7 cellular contexts compared by ENCODE assay signal in genomic region chr15:21705480-21705879, GRCh38.
A peak's percentile ranks its signal among the peaks of the same experiment; 100 is the strongest.
DNase-seq lines count a peak whose midpoint lies in the region; ATAC-seq and TF ChIP-seq lines count a peak whose summit lies in the region.
"Not testable (repeated sequence)": the region's sequence is repeated elsewhere in the genome, so short reads cannot be mapped to it uniquely, and the experiment has no call there.

No MANE protein-coding gene starts in this region.

- CTCF ChIA-PET in activated B cell treated with CpG ODN at 0.5 μM for 24 hours (lab: Charles Lee): not testable (repeated sequence)

- intact Hi-C loops in activated B cell treated with CpG ODN at 0.5 μM for 24 hours (cut with micrococcal nuclease); left lung (cut with DNase I): not testable (repeated sequence)

- not testable (repeated sequence) for H3K36me3 Mint-ChIP-seq in activated B cell treated with CpG ODN at 0.5 μM for 24 hours (ENCODE audit: low read depth)

- H3K9me3 ChIP-seq in left lung: not testable (repeated sequence)

- ATAC-seq in GM18858 (IDR thresholded peaks at IDR 0.05; ENCODE audit: unreplicated experiment) (peak; percentile 77), GM19452 (IDR thresholded peaks at IDR 0.05; ENCODE audit: unreplicated experiment) (peak; percentile 69), GM21786 (IDR thresholded peaks at IDR 0.05; ENCODE audit: unreplicated experiment) (peak; percentile 88), HG02943 (IDR thresholded peaks at IDR 0.05; ENCODE audit: low read depth, unreplicated experiment) (peak; percentile 97), HG03354 (IDR thresholded peaks at IDR 0.05; ENCODE audit: poor library complexity, severe bottlenecking, unreplicated experiment) (peak; percentile 96), activated B cell treated with CpG ODN at 0.5 μM for 24 hours (ENCODE audit: low read depth) (peak; percentile 97), left lung (peak; percentile 38)

- H3K4me3 Mint-ChIP-seq in activated B cell treated with CpG ODN at 0.5 μM for 24 hours: not testable (repeated sequence)

- not testable (repeated sequence) for H3K36me3 ChIP-seq in left lung

- H3K9me3 Mint-ChIP-seq in activated B cell treated with CpG ODN at 0.5 μM for 24 hours: not testable (repeated sequence)

- not testable (repeated sequence) for H3K4me3 ChIP-seq in left lung

- H3K27ac ChIP-seq in left lung: not testable (repeated sequence)

- H3K27me3 Mint-ChIP-seq in activated B cell treated with CpG ODN at 0.5 μM for 24 hours: not testable (repeated sequence)

- not testable (repeated sequence) for H3K27me3 ChIP-seq in left lung

- POLR2A ChIA-PET in activated B cell treated with CpG ODN at 0.5 μM for 24 hours (lab: Charles Lee): not testable (repeated sequence)

- DNase-seq in activated B cell treated with CpG ODN at 0.5 μM for 24 hours, left lung: not testable (repeated sequence)

- not testable (repeated sequence) for H3K4me1 Mint-ChIP-seq in activated B cell treated with CpG ODN at 0.5 μM for 24 hours

- not testable (repeated sequence) for H3K4me1 ChIP-seq in left lung

- not testable (repeated sequence) for H3K27ac Mint-ChIP-seq in activated B cell treated with CpG ODN at 0.5 μM for 24 hours

- not testable (repeated sequence) for TF ChIP-seq CTCF in activated B cell treated with CpG ODN at 0.5 μM for 24 hours (IDR thresholded peaks at IDR 0.05); left lung (IDR thresholded peaks at IDR 0.05)

Comparison
In these comparisons a context has a peak if more than half of its experiments do, and no peak if none do; other contexts are left out.
1. ATAC-seq: peak in every context shown above with its lines; median percentile 97 in HG02943; 97 in activated B cell treated with CpG ODN at 0.5 μM for 24 hours; 96 in HG03354; 88 in GM21786; 77 in GM18858; 69 in GM19452; 38 in left lung.